Comparison of ENCODE assay signal across 1 cellular context in genomic region chr5:80474929-80475328, GRCh38.
TF ChIP-seq lines count a peak whose summit lies in the region.

No MANE protein-coding gene starts in this region.

TF ChIP-seq in HepG2, 621 proteins besides CTCF, POLR2A, EP300 and RAD21 (continued from another document and continues in another):
- TF ChIP-seq ZNF101 (CRISPR knock-in tag; IDR thresholded peaks at IDR 0.05; ENCODE audit: borderline replicate concordance, low read depth): no peak
- TF ChIP-seq, protein P1, sequence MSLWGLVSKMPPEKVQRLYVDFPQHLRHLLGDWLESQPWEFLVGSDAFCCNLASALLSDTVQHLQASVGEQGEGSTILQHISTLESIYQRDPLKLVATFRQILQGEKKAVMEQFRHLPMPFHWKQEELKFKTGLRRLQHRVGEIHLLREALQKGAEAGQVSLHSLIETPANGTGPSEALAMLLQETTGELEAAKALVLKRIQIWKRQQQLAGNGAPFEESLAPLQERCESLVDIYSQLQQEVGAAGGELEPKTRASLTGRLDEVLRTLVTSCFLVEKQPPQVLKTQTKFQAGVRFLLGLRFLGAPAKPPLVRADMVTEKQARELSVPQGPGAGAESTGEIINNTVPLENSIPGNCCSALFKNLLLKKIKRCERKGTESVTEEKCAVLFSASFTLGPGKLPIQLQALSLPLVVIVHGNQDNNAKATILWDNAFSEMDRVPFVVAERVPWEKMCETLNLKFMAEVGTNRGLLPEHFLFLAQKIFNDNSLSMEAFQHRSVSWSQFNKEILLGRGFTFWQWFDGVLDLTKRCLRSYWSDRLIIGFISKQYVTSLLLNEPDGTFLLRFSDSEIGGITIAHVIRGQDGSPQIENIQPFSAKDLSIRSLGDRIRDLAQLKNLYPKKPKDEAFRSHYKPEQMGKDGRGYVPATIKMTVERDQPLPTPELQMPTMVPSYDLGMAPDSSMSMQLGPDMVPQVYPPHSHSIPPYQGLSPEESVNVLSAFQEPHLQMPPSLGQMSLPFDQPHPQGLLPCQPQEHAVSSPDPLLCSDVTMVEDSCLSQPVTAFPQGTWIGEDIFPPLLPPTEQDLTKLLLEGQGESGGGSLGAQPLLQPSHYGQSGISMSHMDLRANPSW (CRISPR knock-in tag; IDR thresholded peaks at IDR 0.05; ENCODE audit: borderline replicate concordance): no peak
- no peak for TF ChIP-seq CBX1 (IDR thresholded peaks at IDR 0.05; ENCODE audit: low read depth)
- TF ChIP-seq, protein P2, sequence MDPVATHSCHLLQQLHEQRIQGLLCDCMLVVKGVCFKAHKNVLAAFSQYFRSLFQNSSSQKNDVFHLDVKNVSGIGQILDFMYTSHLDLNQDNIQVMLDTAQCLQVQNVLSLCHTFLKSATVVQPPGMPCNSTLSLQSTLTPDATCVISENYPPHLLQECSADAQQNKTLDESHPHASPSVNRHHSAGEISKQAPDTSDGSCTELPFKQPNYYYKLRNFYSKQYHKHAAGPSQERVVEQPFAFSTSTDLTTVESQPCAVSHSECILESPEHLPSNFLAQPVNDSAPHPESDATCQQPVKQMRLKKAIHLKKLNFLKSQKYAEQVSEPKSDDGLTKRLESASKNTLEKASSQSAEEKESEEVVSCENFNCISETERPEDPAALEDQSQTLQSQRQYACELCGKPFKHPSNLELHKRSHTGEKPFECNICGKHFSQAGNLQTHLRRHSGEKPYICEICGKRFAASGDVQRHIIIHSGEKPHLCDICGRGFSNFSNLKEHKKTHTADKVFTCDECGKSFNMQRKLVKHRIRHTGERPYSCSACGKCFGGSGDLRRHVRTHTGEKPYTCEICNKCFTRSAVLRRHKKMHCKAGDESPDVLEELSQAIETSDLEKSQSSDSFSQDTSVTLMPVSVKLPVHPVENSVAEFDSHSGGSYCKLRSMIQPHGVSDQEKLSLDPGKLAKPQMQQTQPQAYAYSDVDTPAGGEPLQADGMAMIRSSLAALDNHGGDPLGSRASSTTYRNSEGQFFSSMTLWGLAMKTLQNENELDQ (CRISPR knock-in tag; IDR thresholded peaks at IDR 0.05; ENCODE audit: borderline replicate concordance): no peak
- TF ChIP-seq KLF9 (CRISPR knock-in tag; IDR thresholded peaks at IDR 0.05; ENCODE audit: low read depth): no peak
- no peak for TF ChIP-seq NRL (CRISPR knock-in tag; IDR thresholded peaks at IDR 0.05; ENCODE audit: borderline replicate concordance)
- no peak for TF ChIP-seq ZNF556 (CRISPR knock-in tag; IDR thresholded peaks at IDR 0.05; ENCODE audit: borderline replicate concordance)
- no peak for TF ChIP-seq NFIC (IDR thresholded peaks at IDR 0.05; ENCODE audit: low read length)
- TF ChIP-seq ZHX2 (IDR thresholded peaks at IDR 0.05; ENCODE audit: low read depth): no peak
- no peak for TF ChIP-seq ZHX2 (CRISPR knock-in tag; IDR thresholded peaks at IDR 0.05; ENCODE audit: borderline replicate concordance)
- TF ChIP-seq ZNF44 (CRISPR knock-in tag; IDR thresholded peaks at IDR 0.05): no peak
- TF ChIP-seq TIGD3 (CRISPR knock-in tag; IDR thresholded peaks at IDR 0.05; ENCODE audit: borderline replicate concordance): no peak
- TF ChIP-seq, protein P3, sequence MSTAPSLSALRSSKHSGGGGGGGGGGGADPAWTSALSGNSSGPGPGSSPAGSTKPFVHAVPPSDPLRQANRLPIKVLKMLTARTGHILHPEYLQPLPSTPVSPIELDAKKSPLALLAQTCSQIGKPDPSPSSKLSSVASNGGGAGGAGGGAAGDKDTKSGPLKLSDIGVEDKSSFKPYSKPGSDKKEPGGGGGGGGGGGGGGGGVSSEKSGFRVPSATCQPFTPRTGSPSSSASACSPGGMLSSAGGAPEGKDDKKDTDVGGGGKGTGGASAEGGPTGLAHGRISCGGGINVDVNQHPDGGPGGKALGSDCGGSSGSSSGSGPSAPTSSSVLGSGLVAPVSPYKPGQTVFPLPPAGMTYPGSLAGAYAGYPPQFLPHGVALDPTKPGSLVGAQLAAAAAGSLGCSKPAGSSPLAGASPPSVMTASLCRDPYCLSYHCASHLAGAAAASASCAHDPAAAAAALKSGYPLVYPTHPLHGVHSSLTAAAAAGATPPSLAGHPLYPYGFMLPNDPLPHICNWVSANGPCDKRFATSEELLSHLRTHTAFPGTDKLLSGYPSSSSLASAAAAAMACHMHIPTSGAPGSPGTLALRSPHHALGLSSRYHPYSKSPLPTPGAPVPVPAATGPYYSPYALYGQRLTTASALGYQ (CRISPR knock-in tag; IDR thresholded peaks at IDR 0.05): no peak
- no peak for TF ChIP-seq ZNF629 (CRISPR knock-in tag; conservative IDR thresholded peaks at IDR 0.05)
- TF ChIP-seq KDM4B (CRISPR knock-in tag; IDR thresholded peaks at IDR 0.05): no peak
- no peak for TF ChIP-seq FOXP1 (IDR thresholded peaks at IDR 0.05)
- TF ChIP-seq FOXP1 (CRISPR knock-in tag; IDR thresholded peaks at IDR 0.05): peak; percentile 69
- TF ChIP-seq, protein P4, sequence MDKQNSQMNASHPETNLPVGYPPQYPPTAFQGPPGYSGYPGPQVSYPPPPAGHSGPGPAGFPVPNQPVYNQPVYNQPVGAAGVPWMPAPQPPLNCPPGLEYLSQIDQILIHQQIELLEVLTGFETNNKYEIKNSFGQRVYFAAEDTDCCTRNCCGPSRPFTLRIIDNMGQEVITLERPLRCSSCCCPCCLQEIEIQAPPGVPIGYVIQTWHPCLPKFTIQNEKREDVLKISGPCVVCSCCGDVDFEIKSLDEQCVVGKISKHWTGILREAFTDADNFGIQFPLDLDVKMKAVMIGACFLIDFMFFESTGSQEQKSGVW (CRISPR knock-in tag; IDR thresholded peaks at IDR 0.05; ENCODE audit: borderline replicate concordance): no peak
- no peak for TF ChIP-seq BRD4 (CRISPR knock-in tag; IDR thresholded peaks at IDR 0.05)
- no peak for TF ChIP-seq FOXC1 (CRISPR knock-in tag; IDR thresholded peaks at IDR 0.05; ENCODE audit: borderline replicate concordance)
- no peak for TF ChIP-seq PBX2 (CRISPR knock-in tag; IDR thresholded peaks at IDR 0.05)
- 0 out of 2 replicates have a peak, but pooled peaks have one; percentile 12 for TF ChIP-seq HDAC2 (CRISPR knock-in tag; IDR thresholded peaks at IDR 0.05)
- TF ChIP-seq NFE2L1 (CRISPR knock-in tag; IDR thresholded peaks at IDR 0.05; ENCODE audit: borderline replicate concordance): no peak
- no peak for TF ChIP-seq ZNF567 (CRISPR knock-in tag; IDR thresholded peaks at IDR 0.05; ENCODE audit: borderline replicate concordance)
- no peak for TF ChIP-seq NPAS2 (CRISPR knock-in tag; IDR thresholded peaks at IDR 0.05; ENCODE audit: borderline replicate concordance)
- TF ChIP-seq ZNF256 (CRISPR knock-in tag; conservative IDR thresholded peaks at IDR 0.05): no peak
- no peak for TF ChIP-seq ZNF296 (CRISPR knock-in tag; conservative IDR thresholded peaks at IDR 0.05)
- no peak for TF ChIP-seq LRRFIP1 (CRISPR knock-in tag; conservative IDR thresholded peaks at IDR 0.05)
- no peak for TF ChIP-seq ZFX (CRISPR knock-in tag; IDR thresholded peaks at IDR 0.05; ENCODE audit: low read depth)
- TF ChIP-seq TBX2 (CRISPR knock-in tag; IDR thresholded peaks at IDR 0.05; ENCODE audit: borderline replicate concordance): peak; percentile 48; the same call in 1 of the 2 replicates
- TF ChIP-seq HIVEP1 (CRISPR knock-in tag; IDR thresholded peaks at IDR 0.05): no peak
- no peak for TF ChIP-seq ZMYM3 (CRISPR knock-in tag; IDR thresholded peaks at IDR 0.05)
- no peak for TF ChIP-seq ZBTB7A (CRISPR knock-in tag; IDR thresholded peaks at IDR 0.05)
- no peak for TF ChIP-seq MYNN (CRISPR knock-in tag; IDR thresholded peaks at IDR 0.05; ENCODE audit: low read depth)
- TF ChIP-seq, protein P5, sequence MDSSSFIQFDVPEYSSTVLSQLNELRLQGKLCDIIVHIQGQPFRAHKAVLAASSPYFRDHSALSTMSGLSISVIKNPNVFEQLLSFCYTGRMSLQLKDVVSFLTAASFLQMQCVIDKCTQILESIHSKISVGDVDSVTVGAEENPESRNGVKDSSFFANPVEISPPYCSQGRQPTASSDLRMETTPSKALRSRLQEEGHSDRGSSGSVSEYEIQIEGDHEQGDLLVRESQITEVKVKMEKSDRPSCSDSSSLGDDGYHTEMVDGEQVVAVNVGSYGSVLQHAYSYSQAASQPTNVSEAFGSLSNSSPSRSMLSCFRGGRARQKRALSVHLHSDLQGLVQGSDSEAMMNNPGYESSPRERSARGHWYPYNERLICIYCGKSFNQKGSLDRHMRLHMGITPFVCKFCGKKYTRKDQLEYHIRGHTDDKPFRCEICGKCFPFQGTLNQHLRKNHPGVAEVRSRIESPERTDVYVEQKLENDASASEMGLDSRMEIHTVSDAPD (CRISPR knock-in tag; IDR thresholded peaks at IDR 0.05): no peak
- TF ChIP-seq ZNF12 (CRISPR knock-in tag; IDR thresholded peaks at IDR 0.05): peak; percentile 22; the same call in 1 of the 2 replicates
- no peak for TF ChIP-seq SMAD9 (CRISPR knock-in tag; IDR thresholded peaks at IDR 0.05)
- no peak for TF ChIP-seq NR1H2 (CRISPR knock-in tag; IDR thresholded peaks at IDR 0.05; ENCODE audit: borderline replicate concordance, low read depth)
- no peak for TF ChIP-seq PHF8 (CRISPR knock-in tag; IDR thresholded peaks at IDR 0.05)
- peak; percentile 32; the same call in 1 of the 2 replicates for TF ChIP-seq NCOA2 (CRISPR knock-in tag; IDR thresholded peaks at IDR 0.05)
- TF ChIP-seq PLRG1 (conservative IDR thresholded peaks at IDR 0.05): no peak
- TF ChIP-seq SAP130 (CRISPR knock-in tag; IDR thresholded peaks at IDR 0.05; ENCODE audit: low read depth): peak; percentile 40; the same call in 1 of the 2 replicates
- TF ChIP-seq REXO4 (CRISPR knock-in tag; IDR thresholded peaks at IDR 0.05; ENCODE audit: borderline replicate concordance): no peak
- no peak for TF ChIP-seq ZNF839 (CRISPR knock-in tag; IDR thresholded peaks at IDR 0.05; ENCODE audit: borderline replicate concordance)
- TF ChIP-seq HOXA5 (CRISPR knock-in tag; IDR thresholded peaks at IDR 0.05): no peak
- TF ChIP-seq TCF7 (IDR thresholded peaks at IDR 0.05; ENCODE audit: low read depth): no peak
- TF ChIP-seq THAP11 (CRISPR knock-in tag; IDR thresholded peaks at IDR 0.05): peak; percentile 36; the same call in 1 of the 2 replicates
- no peak for TF ChIP-seq NR3C1 (CRISPR knock-in tag; IDR thresholded peaks at IDR 0.05)
